ENCODE assay signal across 22 cellular contexts in the genomic region with DNA sequence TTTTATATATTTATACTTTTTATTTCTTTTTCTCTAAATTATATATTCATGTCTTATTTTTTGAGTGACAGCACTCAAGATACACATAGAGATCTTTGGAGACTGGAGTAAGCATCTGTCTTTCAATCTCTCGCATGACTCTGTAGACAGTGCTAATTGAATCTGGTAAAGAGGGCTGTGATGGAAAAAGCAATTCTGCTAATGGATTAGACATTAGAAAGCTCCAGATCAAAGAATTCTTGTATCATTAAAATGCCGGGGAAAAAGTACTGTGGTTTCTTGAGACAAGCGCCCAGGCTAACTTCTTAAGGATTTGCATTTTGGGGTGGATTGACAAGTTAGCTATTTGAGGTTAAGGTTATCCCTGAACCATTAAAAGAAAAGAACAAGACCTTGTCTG.
A peak's percentile ranks its signal among the peaks of the same experiment; 100 is the strongest.
DNase-seq lines count a peak whose midpoint lies in the region; TF ChIP-seq lines count a peak whose summit lies in the region.
"Had no signal": no experiment of that assay in that cellular context is flagged by ENCODE, and none has a peak within 500 bp of the region (broad histone marks: within the 10 kb centered on the region; RNA-seq: fewer than 3 reads in every experiment).

No MANE protein-coding gene starts in this region.

- no peaks in the 10 kb centered on the region for H3K9me3 ChIP-seq in neural progenitor cell (ENCODE audit: low read depth)
- H3K9me3 ChIP-seq: A549; BE2C; BLaER1 treated with 17β-estradiol and CSF1 and Interleukin-3, amounts not matched to agents 10 nM and 100 nM had no signal

- DNase-seq in NCI-H2171 treated with DMSO at 0.1 percent for 48 hours (lab: John Stamatoyannopoulos, UW), result peak; percentile 9
- DNase-seq in NCI-H2171 (lab: John Stamatoyannopoulos, UW), result no peak
- DNase-seq in NCI-H82 treated with DMSO at 0.1 percent for 48 hours (lab: John Stamatoyannopoulos, UW; ENCODE audit: unreplicated experiment), result peak; percentile 15
- DNase-seq in left kidney (ENCODE audit: low read depth, low spot score), result peak; percentile 15
- no peak for DNase-seq in neural progenitor cell (ENCODE audit: low spot score)
- no peak for DNase-seq in NCI-H524 (lab: John Stamatoyannopoulos, UW)
- no peak for DNase-seq in hepatic stellate cell (ENCODE audit: low spot score)
- DNase-seq: 8988T; ACHN; AML-193; BE2C; CD4-positive, alpha-beta T cell; CD8-positive, alpha-beta memory T cell; DMS 273 treated with DMSO at 0.1 percent for 48 hours; DMS53; DMS79 treated with DMSO at 0.1 percent for 48 hours; H9; HFFc6 had no signal

- peaks cover 9% of the 10 kb centered on the region for H3K4me1 Mint-ChIP-seq in neural progenitor cell
- H3K4me1 Mint-ChIP-seq: CD14-positive monocyte, GM23338, H9 had no signal

- no peak overlapping the region for H2AFZ ChIP-seq in neural progenitor cell (replicated peaks)
- H2AFZ ChIP-seq: GM23338 had no signal

- no peaks in the 10 kb centered on the region for H4K20me1 ChIP-seq in neural progenitor cell (ENCODE audit: low read depth)

- peaks cover 6% of the 10 kb centered on the region for H3K27me3 Mint-ChIP-seq in neural progenitor cell (ENCODE audit: insufficient read depth, low read depth)

- H3K79me2 ChIP-seq in neural progenitor cell (ENCODE audit: low read depth), result no peaks in the 10 kb centered on the region

- H3K9ac ChIP-seq in neural progenitor cell, result no peak overlapping the region
- H3K9ac ChIP-seq: BLaER1 treated with 17β-estradiol and CSF1 and Interleukin-3, amounts not matched to agents 10 nM and 100 nM had no signal

- no peak overlapping the region for H3K4me2 ChIP-seq in neural progenitor cell
- H3K4me2 ChIP-seq: A549, GM23338 had no signal

- no peaks in the 10 kb centered on the region for H3K27me3 ChIP-seq in neural progenitor cell
- H3K27me3 ChIP-seq: BE2C had no signal

- H3K27ac ChIP-seq in neural progenitor cell, result no peak overlapping the region
- H3K27ac ChIP-seq: A549; BLaER1 treated with 17β-estradiol and CSF1 and Interleukin-3, amounts not matched to agents 10 nM and 100 nM had no signal

- H3K27ac Mint-ChIP-seq in neural progenitor cell, result no peak overlapping the region
- H3K27ac Mint-ChIP-seq: CD14-positive monocyte; CD4-positive, alpha-beta T cell; CD8-positive, alpha-beta memory T cell; GM23338; H9; HFFc6 had no signal

- no peak overlapping the region for H3K4me3 ChIP-seq in neural progenitor cell
- H3K4me3 ChIP-seq: A549; BLaER1 treated with 17β-estradiol and CSF1 and Interleukin-3, amounts not matched to agents 10 nM and 100 nM; GM23338 had no signal

- H3F3A ChIP-seq in neural progenitor cell (ENCODE audit: low read depth), result no peaks in the 10 kb centered on the region

- no peak overlapping the region for H3K4me3 Mint-ChIP-seq in neural progenitor cell
- H3K4me3 Mint-ChIP-seq: CD4-positive, alpha-beta T cell; CD8-positive, alpha-beta memory T cell; GM23338; H9; HFFc6 had no signal

- no peak for TF ChIP-seq CTCF in neural progenitor cell (IDR thresholded peaks at IDR 0.05)

- H3K9me3 Mint-ChIP-seq in neural progenitor cell, result no peaks in the 10 kb centered on the region
- H3K9me3 Mint-ChIP-seq: CD4-positive, alpha-beta T cell; GM23338; H9; HFFc6 had no signal

- H3K36me3 ChIP-seq in neural progenitor cell, result no peaks in the 10 kb centered on the region
- H3K36me3 ChIP-seq: BE2C; BLaER1 treated with 17β-estradiol and CSF1 and Interleukin-3, amounts not matched to agents 10 nM and 100 nM had no signal

- H3K36me3 Mint-ChIP-seq in neural progenitor cell, result no peaks in the 10 kb centered on the region
- H3K36me3 Mint-ChIP-seq: CD14-positive monocyte; CD8-positive, alpha-beta memory T cell had no signal

- no peaks in the 10 kb centered on the region for H3K4me1 ChIP-seq in neural progenitor cell

Comparison
In these comparisons a context has a peak if more than half of its experiments do, and no peak if none do; other contexts are left out.
1. DNase-seq: peak in NCI-H2171 treated with DMSO at 0.1 percent for 48 hours (single experiment), NCI-H82 treated with DMSO at 0.1 percent for 48 hours (single experiment) and left kidney (single experiment); none in NCI-H2171 (single experiment), neural progenitor cell (single experiment), NCI-H524 (0 of 2) and hepatic stellate cell (single experiment).